ENCODE assay signal across 10 cellular contexts in the genomic region with DNA sequence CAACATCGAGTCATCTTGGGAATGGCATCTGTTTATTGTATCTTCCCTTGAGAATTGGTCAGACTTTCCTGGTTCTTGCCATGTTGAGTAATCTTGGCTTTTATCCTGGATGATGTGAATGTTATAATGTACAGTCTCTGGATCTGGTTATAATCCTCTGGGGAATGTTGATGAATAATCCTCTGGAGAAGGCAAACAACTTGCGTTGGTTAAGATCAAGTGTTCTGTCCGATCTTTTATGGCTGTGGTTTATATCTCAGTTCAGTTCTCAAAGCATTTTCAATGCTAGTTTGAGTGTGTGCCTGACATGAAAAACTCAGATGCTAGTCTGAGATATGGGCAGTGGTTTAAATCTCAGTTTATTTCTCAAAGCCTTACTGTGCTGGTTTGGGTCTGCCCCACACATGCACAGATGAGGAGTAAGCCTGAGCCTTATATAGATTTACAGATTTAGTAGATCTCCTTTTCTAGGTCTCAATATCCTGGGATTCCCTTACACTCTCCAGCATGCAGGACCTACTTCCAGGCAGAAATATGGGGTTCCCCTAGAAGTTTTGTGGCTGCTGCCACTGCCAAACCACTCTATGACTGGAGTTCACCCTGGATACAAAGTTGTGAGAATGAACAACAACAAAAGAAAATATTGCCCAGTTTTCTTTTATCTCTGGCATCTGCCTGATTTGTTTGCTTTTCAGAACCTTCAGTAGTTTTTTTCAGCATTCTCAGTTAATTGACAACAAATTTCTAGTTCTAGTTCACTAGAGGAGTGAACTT.
A peak's percentile ranks its signal among the peaks of the same experiment; 100 is the strongest.
DNase-seq lines count a peak whose midpoint lies in the region; ATAC-seq lines count a peak whose summit lies in the region.
"Had no signal": no experiment of that assay in that cellular context is flagged by ENCODE, and none has a peak within 500 bp of the region (broad histone marks: within the 10 kb centered on the region; RNA-seq: fewer than 3 reads in every experiment).

No MANE protein-coding gene starts in this region.

- H3K27me3 Mint-ChIP-seq in activated T-cell treated with anti-CD3 and anti-CD28 coated beads, Interleukin-2, amount 50 U/mL, for 4 hours (ENCODE audit: low read depth), result no peaks in the 10 kb centered on the region
- H3K27me3 Mint-ChIP-seq: dendritic cell treated with granulocyte-macrophage colony-stimulating factor and Interleukin-4, amounts not matched to agents 40 ng/mL and 50 ng/mL, for 4 days; naive thymus-derived CD8-positive, alpha-beta T cell had no signal

- no peaks in the 10 kb centered on the region for H3K27me3 ChIP-seq in trophoblast cell (ENCODE audit: insufficient read depth, low read length)

- H2BK12ac ChIP-seq in trophoblast cell (ENCODE audit: low read length), result no peak overlapping the region

- H3K23ac ChIP-seq in trophoblast cell (ENCODE audit: low read length), result no peak overlapping the region

- H3K27ac ChIP-seq in trophoblast cell (ENCODE audit: low read depth, low read length), result peak overlapping the region; percentile 72

- no peak overlapping the region for H2AK5ac ChIP-seq in trophoblast cell (ENCODE audit: low read length)

- H3K36me3 ChIP-seq in trophoblast cell (ENCODE audit: control insufficient read depth in 1 of 2, insufficient read depth in 2 of 2, low read length in 2 of 2), result no peaks in the 10 kb centered on the region

- no peak overlapping the region for H2BK120ac ChIP-seq in trophoblast cell (ENCODE audit: insufficient read depth, low read length, poor library complexity)

- no peaks in the 10 kb centered on the region for H3K36me3 Mint-ChIP-seq in activated T-cell treated with anti-CD3 and anti-CD28 coated beads, Interleukin-2, amount 50 U/mL, for 4 hours (ENCODE audit: insufficient read depth)
- H3K36me3 Mint-ChIP-seq: naive thymus-derived CD8-positive, alpha-beta T cell had no signal

- peaks cover 3% of the 10 kb centered on the region for H3K9me3 ChIP-seq in trophoblast cell (ENCODE audit: insufficient read depth, low read depth, low read length)

- no peak overlapping the region for H3K9ac ChIP-seq in trophoblast cell (ENCODE audit: low read length)

- no peak overlapping the region for H4K8ac ChIP-seq in trophoblast cell (ENCODE audit: low read depth, low read length)

- no peak overlapping the region for H4K91ac ChIP-seq in trophoblast cell (ENCODE audit: low read depth, low read length)

- H3K4me3 ChIP-seq in trophoblast cell (ENCODE audit: low read depth, low read length), result no peak overlapping the region

- peak overlapping the region; percentile 29 for H3K4me2 ChIP-seq in trophoblast cell (ENCODE audit: low read length)

- H4K12ac ChIP-seq in trophoblast cell (ENCODE audit: low read depth, low read length), result no peak overlapping the region

- ATAC-seq in esophagus mucosa, result peak; percentile 59
- no peak for ATAC-seq in activated T-cell treated with anti-CD3 and anti-CD28 coated beads, Interleukin-2, amount 50 U/mL, for 4 hours
- ATAC-seq in HG02970 (IDR thresholded peaks at IDR 0.05; ENCODE audit: low FRiP score, unreplicated experiment), result no peak
- ATAC-seq in GM18519 (IDR thresholded peaks at IDR 0.05; ENCODE audit: low FRiP score, unreplicated experiment), result no peak
- ATAC-seq: naive thymus-derived CD8-positive, alpha-beta T cell had no signal

- peak overlapping the region; percentile 16 for H2BK5ac ChIP-seq in trophoblast cell (ENCODE audit: low read depth, low read length, poor library complexity)

- H3K79me1 ChIP-seq in trophoblast cell (ENCODE audit: low read length), result no peaks in the 10 kb centered on the region

- no CpG with 5 or more reads among the region's 3 CpGs for WGBS in trophoblast cell (ENCODE audit: extremely low coverage, insufficient coverage, insufficient read length)

- H3K4me3 Mint-ChIP-seq in activated T-cell treated with anti-CD3 and anti-CD28 coated beads, Interleukin-2, amount 50 U/mL, for 4 hours, result no peak overlapping the region
- H3K4me3 Mint-ChIP-seq: dendritic cell treated with granulocyte-macrophage colony-stimulating factor and Interleukin-4, amounts not matched to agents 40 ng/mL and 50 ng/mL, for 4 days; naive thymus-derived CD8-positive, alpha-beta T cell had no signal

- no peaks in the 10 kb centered on the region for H3K79me2 ChIP-seq in trophoblast cell (ENCODE audit: control insufficient read depth, insufficient read depth, low read length, poor library complexity)

- no peak overlapping the region for H2AFZ ChIP-seq in trophoblast cell (ENCODE audit: insufficient read depth, low read length, poor library complexity)

- H3K4ac ChIP-seq in trophoblast cell (ENCODE audit: low read depth, low read length), result no peak overlapping the region

- H3K4me1 Mint-ChIP-seq in activated T-cell treated with anti-CD3 and anti-CD28 coated beads, Interleukin-2, amount 50 U/mL, for 4 hours (ENCODE audit: low read depth), result no peaks in the 10 kb centered on the region
- H3K4me1 Mint-ChIP-seq: naive thymus-derived CD8-positive, alpha-beta T cell had no signal

- H3K14ac ChIP-seq in trophoblast cell (ENCODE audit: low read length), result no peak overlapping the region

- no peak overlapping the region for H3K18ac ChIP-seq in trophoblast cell (ENCODE audit: low read length)

- peaks cover 3% of the 10 kb centered on the region in 2 experiments for H3K4me1 ChIP-seq in trophoblast cell (ENCODE audit: control insufficient read depth in 1 of 2, insufficient read depth in 2 of 2, low read length in 2 of 2)

- DNase-seq in AG20443 (ENCODE audit: low spot score) (peak; percentile 81), NCI-H446 treated with DMSO at 0.1 percent for 48 hours (lab: John Stamatoyannopoulos, UW) (peak; percentile 30), trophoblast cell (peak in 1 of 2 donors; percentile 43)
- no peak for DNase-seq in activated T-cell treated with anti-CD3 and anti-CD28 coated beads, Interleukin-2, amount 50 U/mL, for 4 hours
- DNase-seq in stimulated activated CD4-positive, alpha-beta T cell treated with anti-CD3 and anti-CD28 coated beads, Interleukin-2, amount 100 ng/mL, for 24 hours, result no peak
- DNase-seq: naive thymus-derived CD8-positive, alpha-beta T cell had no signal

- no peaks in the 10 kb centered on the region for H3K9me3 Mint-ChIP-seq in activated T-cell treated with anti-CD3 and anti-CD28 coated beads, Interleukin-2, amount 50 U/mL, for 4 hours
- H3K9me3 Mint-ChIP-seq: dendritic cell treated with granulocyte-macrophage colony-stimulating factor and Interleukin-4, amounts not matched to agents 40 ng/mL and 50 ng/mL, for 4 days; naive thymus-derived CD8-positive, alpha-beta T cell had no signal

Comparison
In these comparisons a context has a peak if more than half of its experiments do, and no peak if none do; other contexts are left out.
1. DNase-seq: peak in AG20443 (single experiment) and NCI-H446 treated with DMSO at 0.1 percent for 48 hours (single experiment); none in activated T-cell treated with anti-CD3 and anti-CD28 coated beads, Interleukin-2, amount 50 U/mL, for 4 hours (single experiment) and stimulated activated CD4-positive, alpha-beta T cell treated with anti-CD3 and anti-CD28 coated beads, Interleukin-2, amount 100 ng/mL, for 24 hours (0 of 2).